1 cellular context compared by ENCODE assay signal in the genomic region with DNA sequence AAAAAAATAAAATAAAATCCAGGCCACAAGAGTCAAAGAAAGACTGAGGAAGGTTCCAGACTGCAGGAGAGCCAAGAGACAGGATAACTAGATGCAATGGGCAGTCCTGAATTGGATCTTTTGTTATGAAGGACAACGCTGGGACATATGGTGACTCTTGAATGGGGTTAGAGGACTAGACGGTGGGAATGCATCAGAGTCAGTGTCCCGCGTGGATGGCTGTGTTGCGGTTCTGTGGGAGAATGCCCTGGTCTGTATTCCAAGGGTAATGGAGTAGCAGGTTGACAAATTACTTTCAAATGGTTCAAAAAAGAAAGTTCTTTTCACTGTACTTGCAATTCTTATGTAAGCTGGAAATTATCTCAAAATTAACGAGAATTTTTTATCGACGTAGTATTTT.
TF ChIP-seq lines count a peak whose summit lies in the region.

No MANE protein-coding gene starts in this region.

TF ChIP-seq in GM23338, 12 proteins besides CTCF, POLR2A, EP300 and RAD21 (continued from another document):
- TF ChIP-seq POLR2AphosphoS5 (IDR thresholded peaks at IDR 0.05; ENCODE audit: low read depth) (no peak), EZH2phosphoT487 (IDR thresholded peaks at IDR 0.05; ENCODE audit: unreplicated experiment) (no peak)
